ENCODE assay signal across 10 cellular contexts in genomic region chr12:19739195-19739776, GRCh38.
DNase-seq lines count a peak whose midpoint lies in the region; ATAC-seq, FAIRE-seq and TF ChIP-seq lines count a peak whose summit lies in the region.
"Had no signal": no experiment of that assay in that cellular context is flagged by ENCODE, and none has a peak within 500 bp of the region (broad histone marks: within the 10 kb centered on the region; RNA-seq: fewer than 3 reads in every experiment).

No MANE protein-coding gene starts in this region.

- H2BK20ac ChIP-seq in IMR-90 (ENCODE audit: low read depth, low read length), result no peak overlapping the region
- H2BK20ac ChIP-seq in H1 (ENCODE audit: low read length), result no peak overlapping the region

- TF ChIP-seq EP300 in H1 (IDR thresholded peaks at IDR 0.05; ENCODE audit: borderline replicate concordance in 1 of 2, low read depth in 2 of 2, low read length in 2 of 2), result no peak

- no peak overlapping the region for H4K8ac ChIP-seq in IMR-90 (ENCODE audit: low read depth in 2 of 2, low read length in 2 of 2)
- no peak overlapping the region for H4K8ac ChIP-seq in H1 (ENCODE audit: extremely low read depth, insufficient read depth, low read length)

- in situ Hi-C loops in IMR-90 (cut with MboI; ENCODE audit: low sequenced_read_pairs), result no loop called here

- no peaks in the 10 kb centered on the region for H3K23me2 ChIP-seq in H1 (ENCODE audit: low read depth, low read length)

- no peak overlapping the region for H3K4me3 Mint-ChIP-seq in activated CD8-positive, alpha-beta memory T cell treated with anti-CD3 and anti-CD28 coated beads, Interleukin-2, amount 10 ng/mL, durations not matched to agents 7 days and 5 days
- H3K4me3 Mint-ChIP-seq in mesothelial cell of epicardium, result no peak overlapping the region
- H3K4me3 Mint-ChIP-seq: stimulated activated naive CD8-positive, alpha-beta T cell treated with anti-CD3 and anti-CD28 coated beads, Interleukin-15, Interleukin-2, amounts not matched to agents 100 ng/mL and 50 ng/mL, for 24 hours had no signal

- H3K9ac ChIP-seq in IMR-90 (ENCODE audit: low read depth, low read length) (no peak overlapping the region), H1 (replicated peaks in 1 of 4; ENCODE audit: extremely low read depth in 1 of 4, low read depth in 3 of 4, low read length in 3 of 4) (no peak overlapping the region)

- POLR2A ChIA-PET in IMR-90 (lab: Charles Lee; ENCODE audit: unreplicated experiment) (no interaction called here), H1 (lab: Charles Lee; ENCODE audit: partially characterized antibody) (no interaction called here)

- no peaks in the 10 kb centered on the region for H3K4me1 Mint-ChIP-seq in activated CD8-positive, alpha-beta memory T cell treated with anti-CD3 and anti-CD28 coated beads, Interleukin-2, amount 10 ng/mL, durations not matched to agents 7 days and 5 days
- H3K4me1 Mint-ChIP-seq in mesothelial cell of epicardium, result peaks cover 17% of the 10 kb centered on the region

- CTCF ChIA-PET in activated CD8-positive, alpha-beta memory T cell treated with anti-CD3 and anti-CD28 coated beads, Interleukin-2, amount 10 ng/mL, durations not matched to agents 7 days and 5 days (lab: Charles Lee), result interaction anchor here (0.6 to 1.7 kb wide), 8 partner anchors 9 to 365 kb away, joined by 3 to 4 read pairs (median 3); no protein-coding TSS in a partner anchor
- CTCF ChIA-PET in IMR-90 (lab: Yijun Ruan, JAX), result interaction anchor here (0.6 to 1.4 kb wide), 10 partner anchors 138 to 711 kb away, joined by 3 to 6 read pairs (median 3); no protein-coding TSS in a partner anchor
- CTCF ChIA-PET in H1 (lab: Charles Lee; ENCODE audit: partially characterized antibody), result interaction anchor here (0.7 to 4.8 kb wide), 31 partner anchors 8 to 1083 kb away, joined by 3 to 23 read pairs (median 4); no protein-coding TSS in a partner anchor

- no peaks in the 10 kb centered on the region for H3K9me3 Mint-ChIP-seq in activated CD8-positive, alpha-beta memory T cell treated with anti-CD3 and anti-CD28 coated beads, Interleukin-2, amount 10 ng/mL, durations not matched to agents 7 days and 5 days (ENCODE audit: low read depth)
- peaks cover 9% of the 10 kb centered on the region for H3K9me3 Mint-ChIP-seq in mesothelial cell of epicardium
- H3K9me3 Mint-ChIP-seq: stimulated activated naive CD8-positive, alpha-beta T cell treated with anti-CD3 and anti-CD28 coated beads, Interleukin-15, Interleukin-2, amounts not matched to agents 100 ng/mL and 50 ng/mL, for 24 hours had no signal

- H3K36me3 ChIP-seq in IMR-90 (ENCODE audit: control insufficient read depth, insufficient read depth, low read length), result no peaks in the 10 kb centered on the region
- H3K36me3 ChIP-seq in Peyer's patch, result no peaks in the 10 kb centered on the region
- no peaks in the 10 kb centered on the region; a peak in 2 of 8 replicates for H3K36me3 ChIP-seq in H1 (ENCODE audit: control insufficient read depth in 2 of 4, insufficient read depth in 4 of 4, low read length in 3 of 4)

- no peak overlapping the region for H3K14ac ChIP-seq in IMR-90 (replicated peaks; ENCODE audit: low read depth, low read length)
- H3K14ac ChIP-seq in H1 (ENCODE audit: insufficient read length), result no peak overlapping the region

- no peak overlapping the region for H2BK15ac ChIP-seq in IMR-90 (ENCODE audit: low read depth, low read length)
- H2BK15ac ChIP-seq in H1 (ENCODE audit: low read length), result no peak overlapping the region

- peaks cover 2% of the 10 kb centered on the region; the same call in 1 of the 2 replicates for H3K4me1 ChIP-seq in IMR-90 (ENCODE audit: control insufficient read depth, insufficient read depth, low read length)
- H3K4me1 ChIP-seq in Peyer's patch, result no peaks in the 10 kb centered on the region
- H3K4me1 ChIP-seq in H1 (replicated peaks in 1 of 4; ENCODE audit: control insufficient read depth in 3 of 4, insufficient read depth in 4 of 4, low read length in 3 of 4), result no peaks in the 10 kb centered on the region

- H2AK9ac ChIP-seq in IMR-90 (replicated peaks; ENCODE audit: low read depth, low read length, poor library complexity), result no peak overlapping the region

- peak overlapping the region; percentile 67 for H2BK5ac ChIP-seq in IMR-90 (ENCODE audit: low read depth, low read length, poor library complexity, severe bottlenecking)
- H2BK5ac ChIP-seq in H1 (ENCODE audit: low read depth, low read length), result no peak overlapping the region

- H3K23ac ChIP-seq in IMR-90 (ENCODE audit: low read depth, low read length) (no peak overlapping the region), H1 (ENCODE audit: insufficient read length) (no peak overlapping the region)

- H3K18ac ChIP-seq in IMR-90 (ENCODE audit: low read depth, low read length) (no peak overlapping the region), H1 (ENCODE audit: extremely low read depth, low read length) (no peak overlapping the region)

- H3K79me1 ChIP-seq in IMR-90 (ENCODE audit: low read depth in 1 of 2, low read length in 2 of 2), result no peaks in the 10 kb centered on the region
- no peaks in the 10 kb centered on the region for H3K79me1 ChIP-seq in H1 (ENCODE audit: low read depth, low read length)

- H3K9me3 ChIP-seq in IMR-90 (ENCODE audit: control insufficient read depth, insufficient read depth, low read length) (no peaks in the 10 kb centered on the region), Peyer's patch (no peaks in the 10 kb centered on the region), H1 (ENCODE audit: insufficient read depth in 2 of 2, low read depth in 1 of 2, low read length in 1 of 2) (peaks cover 8% of the 10 kb centered on the region in 2 experiments; a peak in 3 of 4 replicates)

- H4K20me1 ChIP-seq in IMR-90 (ENCODE audit: insufficient read depth, low read length) (no peaks in the 10 kb centered on the region), H1 (replicated peaks in 1 of 2; ENCODE audit: control insufficient read depth in 1 of 2, insufficient read depth in 2 of 2, low read length in 2 of 2) (no peaks in the 10 kb centered on the region)

- TF ChIP-seq RAD21 in IMR-90 (IDR thresholded peaks at IDR 0.05; ENCODE audit: low read length) (peak; percentile 79), H1 (IDR thresholded peaks at IDR 0.05 in 1 of 2, conservative IDR thresholded peaks at IDR 0.05 in 1 of 2; ENCODE audit: low read depth in 2 of 2, low read length in 2 of 2) (peak; percentile 78 to 81)

- H3K27me3 ChIP-seq in IMR-90 (ENCODE audit: control insufficient read depth, insufficient read depth, low read length) (no peaks in the 10 kb centered on the region), Peyer's patch (no peaks in the 10 kb centered on the region), H1 (replicated peaks in 1 of 4; ENCODE audit: control insufficient read depth in 3 of 4, extremely low read depth in 1 of 4, insufficient read depth in 3 of 4, low read length in 3 of 4) (no peaks in the 10 kb centered on the region)

- BruUV-seq in IMR-90 (replicated peaks; lab: Mats Ljungman, UMichigan), result no TSS peak

- DNase-seq in activated CD8-positive, alpha-beta memory T cell treated with anti-CD3 and anti-CD28 coated beads, Interleukin-2, amount 10 ng/mL, durations not matched to agents 7 days and 5 days, result peak; percentile 47
- DNase-seq in activated CD8-positive, alpha-beta memory T cell treated with anti-CD3 and anti-CD28 coated beads, Interleukin-2, amount 50 U/mL, for 48 hours, result no peak
- DNase-seq in IMR-90 (peak; percentile 75), Peyer's patch (peak in 1 of 3 donors; percentile 52), H1 (ENCODE audit: low read depth in 1 of 2, low spot score in 2 of 2) (no peak), mesothelial cell of epicardium (ENCODE audit: low spot score in 2 of 2, unreplicated experiment in 2 of 2) (peak in 1 of 2 experiments; percentile 41)
- DNase-seq in effector CD8-positive, alpha-beta T cell (lab: John Stamatoyannopoulos, UW), result no peak

- peak; percentile 71 for FAIRE-seq in H1 (lab: Jason Lieb, UNC)
- FAIRE-seq: GM18507 had no signal

- no peak overlapping the region for H3K4ac ChIP-seq in IMR-90 (ENCODE audit: low read depth, low read length)
- H3K4ac ChIP-seq in H1 (replicated peaks; ENCODE audit: insufficient read length, low read depth, low read length), result no peak overlapping the region

- dilution Hi-C loops in IMR-90 (cut with HindIII; ENCODE audit: low sequenced_read_pairs, unreplicated experiment), result no loop called here

- no peak overlapping the region for H2AFZ ChIP-seq in IMR-90 (replicated peaks; ENCODE audit: low read length, poor library complexity)
- no peak overlapping the region for H2AFZ ChIP-seq in H1 (ENCODE audit: low read length)

- H3K27ac ChIP-seq in IMR-90 (ENCODE audit: insufficient read depth, low read length), result no peak overlapping the region
- H3K27ac ChIP-seq in Peyer's patch, result no peak overlapping the region
- no peak overlapping the region for H3K27ac ChIP-seq in H1 (ENCODE audit: low read depth, low read length)

- H3K4me3 ChIP-seq in IMR-90 (ENCODE audit: insufficient read depth, low read depth, low read length), result no peak overlapping the region
- no peak overlapping the region for H3K4me3 ChIP-seq in Peyer's patch
- no peak overlapping the region for H3K4me3 ChIP-seq in H1 (ENCODE audit: extremely low read depth in 1 of 4, insufficient read depth in 2 of 4, low read depth in 3 of 4, low read length in 4 of 4)

- H4K91ac ChIP-seq in IMR-90 (ENCODE audit: insufficient read depth, low read depth, low read length), result no peak overlapping the region
- H4K91ac ChIP-seq in H1 (replicated peaks; ENCODE audit: insufficient read length, low read length), result no peak overlapping the region

- intact Hi-C loops in IMR-90 (cut with micrococcal nuclease), result loop anchor here (2.0 to 5.0 kb wide), 7 partner anchors 84 to 862 kb away; partner anchors contain the start of gene PDE3A

- no CpG with 5 or more reads among the region's 3 CpGs for WGBS in IMR-90 (ENCODE audit: extremely low coverage in 2 of 2, insufficient read length in 1 of 2), 2 experiments
- 62% methylated on average over 3 of the region's 3 CpGs; no CpG with 5 or more reads in 1 of the 2 experiments for WGBS in H1 (ENCODE audit: extremely low coverage in 1 of 2, insufficient coverage in 1 of 2, insufficient read length in 1 of 2, insufficient replicate concordance in 2 of 2, low coverage in 1 of 2, low lambda C conversion rate in 2 of 2, missing lambda C conversion rate in 1 of 2), 2 experiments

- H2BK120ac ChIP-seq in IMR-90 (ENCODE audit: low read depth, low read length) (no peak overlapping the region), H1 (replicated peaks; ENCODE audit: low read depth, low read length) (no peak overlapping the region)

- no peaks in the 10 kb centered on the region for H3K36me3 Mint-ChIP-seq in activated CD8-positive, alpha-beta memory T cell treated with anti-CD3 and anti-CD28 coated beads, Interleukin-2, amount 10 ng/mL, durations not matched to agents 7 days and 5 days
- peaks cover 5% of the 10 kb centered on the region for H3K36me3 Mint-ChIP-seq in mesothelial cell of epicardium

- H3K56ac ChIP-seq in IMR-90 (ENCODE audit: extremely low read depth, insufficient read depth, low read length) (no peak overlapping the region), H1 (replicated peaks; ENCODE audit: insufficient read length, low read depth, low read length) (no peak overlapping the region)

- TF ChIP-seq CTCF in IMR-90 (conservative IDR thresholded peaks at IDR 0.05; ENCODE audit: low read depth, low read length) (peak; percentile 77), Peyer's patch (IDR thresholded peaks at IDR 0.05) (peak in 4 of 6 experiments; percentile 49 to 76 (median 69)), H1 (IDR thresholded peaks at IDR 0.05; ENCODE audit: control extremely low read depth in 1 of 3, insufficient read depth in 1 of 3, low read depth in 1 of 3, low read length in 3 of 3) (peak in 2 of 3 experiments; percentile 53; a peak in 2 of 4 replicates), mesothelial cell of epicardium (IDR thresholded peaks at IDR 0.05; ENCODE audit: unreplicated experiment) (peak; percentile 62)

- no peak overlapping the region for H3K4me2 ChIP-seq in IMR-90 (ENCODE audit: low read depth, low read length)
- H3K4me2 ChIP-seq in H1 (ENCODE audit: insufficient read depth in 1 of 2, low read depth in 2 of 2, low read length in 2 of 2), result no peak overlapping the region

- no peak overlapping the region for H2BK12ac ChIP-seq in H1 (ENCODE audit: low read depth, low read length)

- no peak overlapping the region for H4K5ac ChIP-seq in IMR-90 (ENCODE audit: low read depth, low read length)
- no peak overlapping the region for H4K5ac ChIP-seq in H1 (ENCODE audit: insufficient read length, low read depth, low read length)

- no peaks in the 10 kb centered on the region for H3K79me2 ChIP-seq in H1 (ENCODE audit: control insufficient read depth in 1 of 2, insufficient read depth in 2 of 2, low read length in 2 of 2)

- H3K27me3 Mint-ChIP-seq in activated CD8-positive, alpha-beta memory T cell treated with anti-CD3 and anti-CD28 coated beads, Interleukin-2, amount 10 ng/mL, durations not matched to agents 7 days and 5 days, result peaks cover 8% of the 10 kb centered on the region
- H3K27me3 Mint-ChIP-seq in mesothelial cell of epicardium (ENCODE audit: low read depth), result no peaks in the 10 kb centered on the region
- H3K27me3 Mint-ChIP-seq: stimulated activated naive CD8-positive, alpha-beta T cell treated with anti-CD3 and anti-CD28 coated beads, Interleukin-15, Interleukin-2, amounts not matched to agents 100 ng/mL and 50 ng/mL, for 24 hours had no signal

- no peak overlapping the region for H3K27ac Mint-ChIP-seq in activated CD8-positive, alpha-beta memory T cell treated with anti-CD3 and anti-CD28 coated beads, Interleukin-2, amount 10 ng/mL, durations not matched to agents 7 days and 5 days
- H3K27ac Mint-ChIP-seq in mesothelial cell of epicardium, result no peak overlapping the region
- H3K27ac Mint-ChIP-seq: stimulated activated naive CD8-positive, alpha-beta T cell treated with anti-CD3 and anti-CD28 coated beads, Interleukin-15, Interleukin-2, amounts not matched to agents 100 ng/mL and 50 ng/mL, for 24 hours had no signal

- H3K9me1 ChIP-seq in IMR-90 (ENCODE audit: insufficient read depth, low read length), result no peaks in the 10 kb centered on the region; the same call in 1 of the 2 replicates

- TF ChIP-seq POLR2A in IMR-90 (IDR thresholded peaks at IDR 0.05; ENCODE audit: low read depth, low read length) (no peak), Peyer's patch (IDR thresholded peaks at IDR 0.05) (no peak), H1 (IDR thresholded peaks at IDR 0.05; ENCODE audit: control extremely low read depth in 1 of 2, low read depth in 2 of 2, low read length in 2 of 2) (no peak)

- ATAC-seq in activated CD8-positive, alpha-beta memory T cell treated with anti-CD3 and anti-CD28 coated beads, Interleukin-2, amount 10 ng/mL, durations not matched to agents 7 days and 5 days, result no peak
- ATAC-seq in IMR-90 (ENCODE audit: low read depth) (peak; percentile 53; the same call in 1 of the 2 replicates), GM21619 (IDR thresholded peaks at IDR 0.05; ENCODE audit: unreplicated experiment) (no peak)

- H2AK5ac ChIP-seq in IMR-90 (ENCODE audit: low read depth, low read length) (no peak overlapping the region), H1 (ENCODE audit: low read depth, low read length) (no peak overlapping the region)

Comparison
In these comparisons a context has a peak if more than half of its experiments do, and no peak if none do; other contexts are left out.
1. DNase-seq: peak in activated CD8-positive, alpha-beta memory T cell treated with anti-CD3 and anti-CD28 coated beads, Interleukin-2, amount 10 ng/mL, durations not matched to agents 7 days and 5 days (single experiment) and IMR-90 (single experiment); none in activated CD8-positive, alpha-beta memory T cell treated with anti-CD3 and anti-CD28 coated beads, Interleukin-2, amount 50 U/mL, for 48 hours (single experiment), H1 (0 of 2) and effector CD8-positive, alpha-beta T cell (single experiment).
2. Peak in every context shown above with its lines, with median percentiles within 50 percentile points of each other: CTCF ChIP-seq.